Comparison of ENCODE assay signal across 26 cellular contexts in the genomic region with DNA sequence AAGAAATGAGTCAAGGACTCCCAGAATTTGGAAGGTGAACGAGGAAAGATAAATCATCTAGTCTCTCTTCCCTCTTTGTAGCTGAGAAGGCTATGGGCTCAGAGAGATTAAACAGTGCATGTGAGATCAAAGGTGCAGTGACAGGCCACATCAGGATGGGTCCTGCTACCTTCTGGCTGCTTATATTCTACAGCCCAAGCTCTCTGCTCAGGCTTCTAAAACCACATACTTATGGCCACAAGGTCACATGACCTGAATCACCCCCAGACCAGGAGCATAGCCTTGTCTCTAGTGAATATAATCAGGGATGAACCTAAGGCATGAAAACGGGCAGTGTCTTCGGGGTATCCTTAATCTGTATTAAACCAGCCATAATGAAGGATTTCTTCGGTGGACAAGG.
"Had no signal": no experiment of that assay in that cellular context is flagged by ENCODE, and none has a peak within 500 bp of the region (broad histone marks: within the 10 kb centered on the region; RNA-seq: fewer than 3 reads in every experiment).

No MANE protein-coding gene starts in this region.

- H3K36me3 ChIP-seq: left lung, lower lobe of right lung, ovary, right atrium auricular region, right lobe of liver, stomach, thyroid gland, transverse colon, upper lobe of right lung had no signal

- H3K4me3 Mint-ChIP-seq: immature natural killer cell; naive B cell; natural killer cell; stimulated activated naive B cell treated with anti-CD40 and anti-IgM and Interleukin-4, amounts not matched to agents 10 μg/mL and 1 μg/mL and 100 μg/mL, for 72 hours had no signal

- H3K27me3 ChIP-seq: left lung, ovary, right atrium auricular region, right lobe of liver, stomach, testis, thyroid gland, transverse colon, upper lobe of right lung had no signal

- H3K4me1 ChIP-seq: left lung, lower lobe of right lung, right lobe of liver, stomach, testis, thyroid gland, transverse colon, upper lobe of right lung had no signal

- H3K27ac Mint-ChIP-seq: immature natural killer cell; natural killer cell; progenitor cell of endocrine pancreas; stimulated activated naive B cell treated with anti-CD40 and anti-IgM and Interleukin-4, amounts not matched to agents 10 μg/mL and 1 μg/mL and 100 μg/mL, for 72 hours had no signal

- FAIRE-seq: islet of Langerhans, kidney, urothelium cell line had no signal

- H3K27me3 Mint-ChIP-seq: naive B cell; progenitor cell of endocrine pancreas; stimulated activated naive B cell treated with anti-CD40 and anti-IgM and Interleukin-4, amounts not matched to agents 10 μg/mL and 1 μg/mL and 100 μg/mL, for 72 hours had no signal

- H3K4me1 Mint-ChIP-seq: immature natural killer cell; naive B cell; natural killer cell; stimulated activated naive B cell treated with anti-CD40 and anti-IgM and Interleukin-4, amounts not matched to agents 10 μg/mL and 1 μg/mL and 100 μg/mL, for 72 hours had no signal

- ATAC-seq: left colon; left lung; lower lobe of right lung; natural killer cell; right lobe of liver; stimulated activated naive B cell treated with anti-CD40 and anti-IgM and Interleukin-4, amounts not matched to agents 10 μg/mL and 1 μg/mL and 100 μg/mL, for 72 hours; stimulated activated naive CD8-positive, alpha-beta T cell treated with anti-CD3 and anti-CD28 coated beads, Interleukin-15, Interleukin-2, amounts not matched to agents 100 U/mL and 50 U/mL, for 24 hours; upper lobe of right lung had no signal

- DNase-seq: hypothalamus; immature natural killer cell; kidney; left colon; left lung; lower lobe of right lung; mammary epithelial cell; mesenchymal stem cell; naive B cell; natural killer cell; ovary; right lobe of liver; stimulated activated CD4-positive, alpha-beta T cell treated with anti-CD3 and anti-CD28 coated beads, Interleukin-1b, Interleukin-23, amount 100 ng/mL, for 48 hours; stimulated activated CD4-positive, alpha-beta T cell treated with anti-CD3 and anti-CD28 coated beads, Interleukin-4, amount 100 ng/mL, for 1 hour; stimulated activated naive B cell treated with anti-CD40 and anti-IgM and Interleukin-4, amounts not matched to agents 10 μg/mL and 1 μg/mL and 100 μg/mL, for 72 hours; stimulated activated naive CD8-positive, alpha-beta T cell treated with anti-CD3 and anti-CD28 coated beads, Interleukin-15, Interleukin-2, amounts not matched to agents 100 U/mL and 50 U/mL, for 24 hours; stomach; testis; thyroid gland; transverse colon; upper lobe of right lung had no signal

- H3K4me2 ChIP-seq: smooth muscle cell had no signal

- H3K27ac ChIP-seq: left lung, lower lobe of right lung, ovary, right atrium auricular region, right lobe of liver, stomach, testis, thyroid gland, transverse colon, upper lobe of right lung had no signal

- H3K9me3 ChIP-seq: left lung, lower lobe of right lung, ovary, right atrium auricular region, right lobe of liver, stomach, testis, thyroid gland, transverse colon, upper lobe of right lung had no signal

- H3K4me3 ChIP-seq: left lung, lower lobe of right lung, ovary, right atrium auricular region, right lobe of liver, smooth muscle cell, stomach, testis, thyroid gland, transverse colon, upper lobe of right lung had no signal

- H3K36me3 Mint-ChIP-seq: immature natural killer cell; naive B cell; natural killer cell; stimulated activated naive B cell treated with anti-CD40 and anti-IgM and Interleukin-4, amounts not matched to agents 10 μg/mL and 1 μg/mL and 100 μg/mL, for 72 hours had no signal
